ENCODE assay signal across 1 cellular context in genomic region chr6:2866183-2866846, GRCh38.
A peak's percentile ranks its signal among the peaks of the same experiment; 100 is the strongest.
TF ChIP-seq lines count a peak whose summit lies in the region.

No MANE protein-coding gene starts in this region.

TF ChIP-seq in HepG2, 621 proteins besides CTCF, POLR2A, EP300 and RAD21 (continued from another document):
- TF ChIP-seq, protein P1, sequence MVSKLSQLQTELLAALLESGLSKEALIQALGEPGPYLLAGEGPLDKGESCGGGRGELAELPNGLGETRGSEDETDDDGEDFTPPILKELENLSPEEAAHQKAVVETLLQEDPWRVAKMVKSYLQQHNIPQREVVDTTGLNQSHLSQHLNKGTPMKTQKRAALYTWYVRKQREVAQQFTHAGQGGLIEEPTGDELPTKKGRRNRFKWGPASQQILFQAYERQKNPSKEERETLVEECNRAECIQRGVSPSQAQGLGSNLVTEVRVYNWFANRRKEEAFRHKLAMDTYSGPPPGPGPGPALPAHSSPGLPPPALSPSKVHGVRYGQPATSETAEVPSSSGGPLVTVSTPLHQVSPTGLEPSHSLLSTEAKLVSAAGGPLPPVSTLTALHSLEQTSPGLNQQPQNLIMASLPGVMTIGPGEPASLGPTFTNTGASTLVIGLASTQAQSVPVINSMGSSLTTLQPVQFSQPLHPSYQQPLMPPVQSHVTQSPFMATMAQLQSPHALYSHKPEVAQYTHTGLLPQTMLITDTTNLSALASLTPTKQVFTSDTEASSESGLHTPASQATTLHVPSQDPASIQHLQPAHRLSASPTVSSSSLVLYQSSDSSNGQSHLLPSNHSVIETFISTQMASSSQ (IDR thresholded peaks at IDR 0.05; ENCODE audit: low read depth) = 0 out of 2 replicates have a peak, but pooled peaks have one; percentile 28
- TF ChIP-seq, protein P1 (CRISPR knock-in tag; IDR thresholded peaks at IDR 0.05; ENCODE audit: borderline replicate concordance) = 0 out of 2 replicates have a peak, but pooled peaks have one; percentile 23
- no peak for TF ChIP-seq HMGXB3 (CRISPR knock-in tag; IDR thresholded peaks at IDR 0.05; ENCODE audit: borderline replicate concordance)
- no peak for TF ChIP-seq ZNF558 (CRISPR knock-in tag; IDR thresholded peaks at IDR 0.05; ENCODE audit: borderline replicate concordance)
- TF ChIP-seq ZBTB42 (CRISPR knock-in tag; IDR thresholded peaks at IDR 0.05) = 0 out of 2 replicates have a peak, but pooled peaks have one; percentile 25
- no peak for TF ChIP-seq ZNF414 (CRISPR knock-in tag; IDR thresholded peaks at IDR 0.05)
- 0 out of 2 replicates have a peak, but pooled peaks have one; percentile 44 for TF ChIP-seq ZNF607 (CRISPR knock-in tag; IDR thresholded peaks at IDR 0.05; ENCODE audit: borderline replicate concordance)
